21 cellular contexts compared by ENCODE assay signal in genomic region chr14:90956273-90956672, GRCh38.
DNase-seq lines count a peak whose midpoint lies in the region; ATAC-seq, FAIRE-seq and TF ChIP-seq lines count a peak whose summit lies in the region.
"Had no signal": no experiment of that assay in that cellular context is flagged by ENCODE, and none has a peak within 500 bp of the region (broad histone marks: within the 10 kb centered on the region; RNA-seq: fewer than 3 reads in every experiment).

No MANE protein-coding gene starts in this region.

- no peaks in the 10 kb centered on the region for H3K27me3 ChIP-seq in HCT116 (ENCODE audit: insufficient read depth, low read length)
- H3K27me3 ChIP-seq: BLaER1 treated with 17β-estradiol and CSF1 and Interleukin-3, amounts not matched to agents 10 nM and 100 nM had no signal

- BruUV-seq in HCT116 (replicated peaks; lab: Mats Ljungman, UMichigan): no TSS peak

- no peaks in the 10 kb centered on the region for H3K79me2 ChIP-seq in HCT116 (ENCODE audit: insufficient read depth, low read length)

- H4K20me1 ChIP-seq in HCT116 (ENCODE audit: insufficient read depth): no peaks in the 10 kb centered on the region
- H4K20me1 ChIP-seq: BLaER1 treated with 17β-estradiol and CSF1 and Interleukin-3, amounts not matched to agents 10 nM and 100 nM had no signal

- POLR2A ChIA-PET in HCT116 (lab: Charles Lee): no interaction called here

- H3K4me1 ChIP-seq in HCT116 (ENCODE audit: control insufficient read depth in 1 of 2, insufficient read depth in 2 of 2, low read length in 2 of 2): no peaks in the 10 kb centered on the region
- H3K4me1 ChIP-seq: A549; BLaER1 treated with 17β-estradiol and CSF1 and Interleukin-3, amounts not matched to agents 10 nM and 100 nM; Caco-2 had no signal

- RAD21 ChIA-PET in HCT116 (lab: Charles Lee; ENCODE audit: low non-redundant PET in 1 of 2, low total read pairs in 2 of 2, uncharacterized antibody in 2 of 2, unreplicated experiment in 2 of 2): no interaction called here

- ATAC-seq in HCT116 (no peak), HG02938 (IDR thresholded peaks at IDR 0.05; ENCODE audit: unreplicated experiment) (no peak)
- ATAC-seq: A549; CD8-positive, alpha-beta T cell had no signal

- H3K9me3 ChIP-seq in HCT116 (ENCODE audit: control insufficient read depth in 1 of 2, insufficient read depth in 1 of 2, low read depth in 1 of 2, low read length in 2 of 2): peaks cover 13 to 18% of the 10 kb centered on the region in 2 experiments

- no peak overlapping the region for H3K4me2 ChIP-seq in HCT116 (ENCODE audit: low read length)
- H3K4me2 ChIP-seq: A549; BLaER1 treated with 17β-estradiol and CSF1 and Interleukin-3, amounts not matched to agents 10 nM and 100 nM had no signal

- intact Hi-C loops in HCT116 (cut with micrococcal nuclease): no loop called here

- no peak for TF ChIP-seq CTCF in HCT116 (IDR thresholded peaks at IDR 0.05 in 2 of 3, conservative IDR thresholded peaks at IDR 0.05 in 1 of 3; ENCODE audit: borderline replicate concordance in 1 of 3, insufficient read depth in 1 of 3, low read depth in 2 of 3, low read length in 2 of 3)

- FAIRE-seq in TTC549 (lab: Jason Lieb, UNC) (peak; percentile 46), endometrium (lab: Jason Lieb, UNC) (peak; percentile 12)
- FAIRE-seq: D721Med, G401.6, GM12891, GM18507 had no signal

- H3K36me3 ChIP-seq in HCT116 (ENCODE audit: control insufficient read depth in 1 of 2, insufficient read depth in 2 of 2, low read length in 2 of 2): peaks cover 0 to 9% of the 10 kb centered on the region in 2 experiments; a peak in 1 of 4 replicates

- CTCF ChIA-PET in HCT116 (lab: Charles Lee): no interaction called here

- no peak overlapping the region for H3K27ac ChIP-seq in HCT116 (ENCODE audit: low read depth, low read length)
- H3K27ac ChIP-seq: 22Rv1; A549; BLaER1 treated with 17β-estradiol and CSF1 and Interleukin-3, amounts not matched to agents 10 nM and 100 nM; C4-2B had no signal

- H3K9ac ChIP-seq in HCT116 (ENCODE audit: low read length): no peak overlapping the region
- H3K9ac ChIP-seq: BLaER1 treated with 17β-estradiol and CSF1 and Interleukin-3, amounts not matched to agents 10 nM and 100 nM had no signal

- no peak for TF ChIP-seq POLR2A in HCT116 (IDR thresholded peaks at IDR 0.05; ENCODE audit: borderline replicate concordance, extremely low read depth, insufficient read depth, insufficient read length)

- H3K9me2 ChIP-seq in HCT116 (ENCODE audit: insufficient read depth): no peaks in the 10 kb centered on the region

- TF ChIP-seq RAD21 in HCT116 (IDR thresholded peaks at IDR 0.05; ENCODE audit: low read depth): no peak

- DNase-seq in HCT116 (ENCODE audit: low read depth, low spot score) (no peak), iPS-NIHi7 (ENCODE audit: extremely low spot score) (no peak), RPMI8226 (no peak)
- DNase-seq: AML-193; Caco-2; Calu3; CD4-positive, alpha-beta T cell; CD8-positive, alpha-beta T cell; DMS79 treated with DMSO at 0.1 percent for 48 hours; GF-D8 had no signal

- no peak overlapping the region for H3K4me3 ChIP-seq in HCT116 (replicated peaks in 1 of 2; ENCODE audit: low read depth in 1 of 2, low read length in 2 of 2)
- H3K4me3 ChIP-seq: A549; BLaER1 treated with 17β-estradiol and CSF1 and Interleukin-3, amounts not matched to agents 10 nM and 100 nM had no signal

- H2AFZ ChIP-seq in HCT116 (ENCODE audit: low read depth, low read length, poor library complexity, severe bottlenecking): no peak overlapping the region

TF ChIP-seq in HCT116, 20 proteins besides CTCF, POLR2A, EP300 and RAD21:
- TF ChIP-seq CEBPB (IDR thresholded peaks at IDR 0.05; ENCODE audit: low read depth) (no peak), CBX3 (IDR thresholded peaks at IDR 0.05; ENCODE audit: low read depth) (0 out of 2 replicates have a peak, but pooled peaks have one; percentile 28), FOSL1 (IDR thresholded peaks at IDR 0.05; ENCODE audit: low read depth) (no peak)
